17 cellular contexts compared by ENCODE assay signal in genomic region chr2:160700006-160700405, GRCh38.
"Had no signal": no experiment of that assay in that cellular context is flagged by ENCODE, and none has a peak within 500 bp of the region (broad histone marks: within the 10 kb centered on the region; RNA-seq: fewer than 3 reads in every experiment).

No MANE protein-coding gene starts in this region.

- DNase-seq: activated CD4-positive, alpha-beta T cell treated with anti-CD3 and anti-CD28 coated beads for 4 hours; activated CD8-positive, alpha-beta T cell treated with anti-CD3 and anti-CD28 coated beads, Interleukin-2, amount 10 ng/mL, durations not matched to agents 7 days and 5 days; activated naive CD4-positive, alpha-beta T cell treated with Interleukin-2 at 50 U/mL for 16 hours; body of pancreas; endodermal cell; gastrocnemius medialis; heart right ventricle; islet precursor cell; left ventricle myocardium superior; mesenchymal stem cell; retina; stomach had no signal

- H3K27ac Mint-ChIP-seq: activated CD8-positive, alpha-beta T cell treated with anti-CD3 and anti-CD28 coated beads, Interleukin-2, amount 10 ng/mL, durations not matched to agents 7 days and 5 days; dendritic cell treated with granulocyte-macrophage colony-stimulating factor and Interleukin-4, amounts not matched to agents 40 ng/mL and 50 ng/mL, for 4 days; endodermal cell; T-helper 1 cell treated with Interleukin-12 subunit alpha and Interleukin-12 subunit beta and Interleukin-4 antibody, amounts not matched to agents 30 μg/mL and 1 μg/mL, for 36 hours had no signal

- H3K4me3 ChIP-seq: body of pancreas, esophagus muscularis mucosa, gastrocnemius medialis, heart right ventricle, stomach, thoracic aorta had no signal

- H3K9me3 Mint-ChIP-seq: central memory CD8-positive, alpha-beta T cell; dendritic cell treated with granulocyte-macrophage colony-stimulating factor and Interleukin-4, amounts not matched to agents 40 ng/mL and 50 ng/mL, for 4 days; endodermal cell; T-helper 1 cell treated with Interleukin-12 subunit alpha and Interleukin-12 subunit beta and Interleukin-4 antibody, amounts not matched to agents 30 μg/mL and 1 μg/mL, for 36 hours had no signal

- ATAC-seq: activated CD8-positive, alpha-beta T cell treated with anti-CD3 and anti-CD28 coated beads, Interleukin-2, amount 10 ng/mL, durations not matched to agents 7 days and 5 days; body of pancreas; gastrocnemius medialis; heart right ventricle; left ventricle myocardium superior had no signal

- H3K27me3 Mint-ChIP-seq: dendritic cell treated with granulocyte-macrophage colony-stimulating factor and Interleukin-4, amounts not matched to agents 40 ng/mL and 50 ng/mL, for 4 days had no signal

- H3K4me3 Mint-ChIP-seq: activated CD8-positive, alpha-beta T cell treated with anti-CD3 and anti-CD28 coated beads, Interleukin-2, amount 10 ng/mL, durations not matched to agents 7 days and 5 days; central memory CD8-positive, alpha-beta T cell; dendritic cell treated with granulocyte-macrophage colony-stimulating factor and Interleukin-4, amounts not matched to agents 40 ng/mL and 50 ng/mL, for 4 days; endodermal cell; T-helper 1 cell treated with Interleukin-12 subunit alpha and Interleukin-12 subunit beta and Interleukin-4 antibody, amounts not matched to agents 30 μg/mL and 1 μg/mL, for 36 hours had no signal
